In the genomic region with DNA sequence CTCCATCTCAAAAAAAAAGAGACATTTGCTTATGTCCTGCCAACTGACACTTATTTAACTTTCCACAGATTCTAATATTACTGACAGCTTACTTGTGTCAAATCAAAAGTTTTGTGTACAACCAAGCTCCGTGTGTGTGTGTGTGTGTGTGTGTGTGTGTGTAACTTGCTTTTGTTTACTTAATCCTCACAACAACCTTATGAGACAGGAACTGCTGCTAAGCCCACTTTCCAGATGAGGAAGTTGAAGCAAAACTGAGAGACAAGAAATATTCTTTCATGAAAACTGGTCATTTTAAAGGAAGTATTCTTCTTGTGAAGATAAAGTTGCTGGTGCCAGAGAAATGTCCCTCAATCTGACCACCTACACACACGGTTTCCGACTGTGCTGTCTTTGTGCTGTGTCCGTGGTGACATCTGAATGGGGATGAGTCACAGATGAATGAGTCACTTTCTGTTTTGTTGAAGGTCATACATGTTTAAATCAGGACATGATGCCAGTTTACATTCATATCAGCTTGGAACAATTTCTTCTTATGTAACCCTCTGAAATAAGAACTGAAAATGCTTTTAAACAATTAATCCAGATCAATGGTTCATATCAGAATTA, we compare ENCODE assay signal across 7 cellular contexts.
DNase-seq lines count a peak whose midpoint lies in the region; ATAC-seq, FAIRE-seq and TF ChIP-seq lines count a peak whose summit lies in the region.

No MANE protein-coding gene starts in this region.

- intact Hi-C loops in pancreas (cut with DNase I): no loop called here

- H3K36me3 Mint-ChIP-seq in mesothelial cell of epicardium (no peaks in the 10 kb centered on the region), GM23338 (ENCODE audit: low read depth) (peaks cover 6% of the 10 kb centered on the region; the same call in 2 of the 3 replicates)

- H3K4me1 Mint-ChIP-seq in mesothelial cell of epicardium: peaks cover 16% of the 10 kb centered on the region
- H3K4me1 Mint-ChIP-seq in GM23338: no peaks in the 10 kb centered on the region

- WGBS in pancreas, 2 donors: 5 to 15% methylated on average over 4 of the region's 4 CpGs

- H3K9me3 ChIP-seq in adipocyte (ENCODE audit: control insufficient read depth, low read length): no peaks in the 10 kb centered on the region
- H3K9me3 ChIP-seq in pancreas: no peaks in the 10 kb centered on the region

- peaks cover 5% of the 10 kb centered on the region for H3K27me3 Mint-ChIP-seq in mesothelial cell of epicardium (ENCODE audit: low read depth)
- peaks cover 6% of the 10 kb centered on the region for H3K27me3 Mint-ChIP-seq in GM23338 (ENCODE audit: insufficient read depth, low read depth, poor library complexity)

- H3K79me2 ChIP-seq in GM23338 (replicated peaks; ENCODE audit: insufficient read depth): no peaks in the 10 kb centered on the region

- no peak overlapping the region for H3K4me2 ChIP-seq in GM23338

- H3K9me3 Mint-ChIP-seq in mesothelial cell of epicardium (peaks cover 11% of the 10 kb centered on the region), GM23338 (peaks cover 20% of the 10 kb centered on the region)

- ATAC-seq in GM18909 (IDR thresholded peaks at IDR 0.05; ENCODE audit: poor library complexity, unreplicated experiment): peak; percentile 90
- peak; percentile 80 for ATAC-seq in HG03565 (IDR thresholded peaks at IDR 0.05; ENCODE audit: unreplicated experiment)
- peak in 3 of 4 donors; percentile 69 to 83 (median 82) for ATAC-seq in pancreas
- ATAC-seq in GM23338: no peak

- no peak overlapping the region for H2AFZ ChIP-seq in GM23338

- no peak overlapping the region for H3K27ac Mint-ChIP-seq in mesothelial cell of epicardium
- no peak overlapping the region for H3K27ac Mint-ChIP-seq in GM23338

- H3K27me3 ChIP-seq in adipocyte (replicated peaks; ENCODE audit: control insufficient read depth, insufficient read depth, low read length) (peaks cover 16% of the 10 kb centered on the region), pancreas (no peaks in the 10 kb centered on the region), GM23338 (ENCODE audit: insufficient read depth) (no peaks in the 10 kb centered on the region)

- H3K4me1 ChIP-seq in adipocyte (ENCODE audit: control insufficient read depth, insufficient read depth, low read length) (no peaks in the 10 kb centered on the region), pancreas (peaks cover 0 to 4% (median 4%) of the 10 kb centered on the region in 3 donors), GM23338 (ENCODE audit: insufficient read depth) (no peaks in the 10 kb centered on the region)

- no peak for TF ChIP-seq CTCF in pancreas (IDR thresholded peaks at IDR 0.05)
- no peak for TF ChIP-seq CTCF in mesothelial cell of epicardium (IDR thresholded peaks at IDR 0.05; ENCODE audit: unreplicated experiment)
- TF ChIP-seq CTCF in GM23338 (conservative IDR thresholded peaks at IDR 0.05; ENCODE audit: low read depth in 2 of 2): no peak

- H3K4me3 ChIP-seq in adipocyte (ENCODE audit: low read length) (no peak overlapping the region), pancreas (no peak overlapping the region), GM23338 (no peak overlapping the region)

- peak overlapping the region in 2 of 4 donors; percentile 37 to 57 for H3K27ac ChIP-seq in pancreas
- H3K27ac ChIP-seq in GM23338 (ENCODE audit: low read depth): no peak overlapping the region

- no peak for FAIRE-seq in pancreas (lab: Jason Lieb, UNC)

- no peaks in the 10 kb centered on the region for H4K20me1 ChIP-seq in GM23338 (replicated peaks; ENCODE audit: insufficient read depth)

- H3K9ac ChIP-seq in adipocyte (ENCODE audit: low read length): no peak overlapping the region

- H3K4me3 Mint-ChIP-seq in mesothelial cell of epicardium (no peak overlapping the region), GM23338 (no peak overlapping the region)

- peaks cover 3% of the 10 kb centered on the region; the same call in 1 of the 2 replicates for H3K9me2 ChIP-seq in GM23338 (ENCODE audit: insufficient read depth)

- H3K36me3 ChIP-seq in adipocyte (ENCODE audit: control insufficient read depth, insufficient read depth, low read length, severe bottlenecking) (no peaks in the 10 kb centered on the region), pancreas (no peaks in the 10 kb centered on the region), GM23338 (ENCODE audit: insufficient read depth) (no peaks in the 10 kb centered on the region)

- H3F3A ChIP-seq in GM23338 (replicated peaks; ENCODE audit: low read depth): no peaks in the 10 kb centered on the region

- peak; percentile 5 for DNase-seq in adipocyte (ENCODE audit: low read depth)
- DNase-seq in pancreas: peak in 1 of 6 donors; percentile 20
- DNase-seq in mesothelial cell of epicardium (ENCODE audit: low spot score in 2 of 2, unreplicated experiment in 2 of 2): no peak
- no peak for DNase-seq in GM23338 (ENCODE audit: low spot score)
- DNase-seq in retina: no peak

TF ChIP-seq in GM23338, 12 proteins besides CTCF, POLR2A, EP300 and RAD21 (continues in another document):
- TF ChIP-seq, protein P1, sequence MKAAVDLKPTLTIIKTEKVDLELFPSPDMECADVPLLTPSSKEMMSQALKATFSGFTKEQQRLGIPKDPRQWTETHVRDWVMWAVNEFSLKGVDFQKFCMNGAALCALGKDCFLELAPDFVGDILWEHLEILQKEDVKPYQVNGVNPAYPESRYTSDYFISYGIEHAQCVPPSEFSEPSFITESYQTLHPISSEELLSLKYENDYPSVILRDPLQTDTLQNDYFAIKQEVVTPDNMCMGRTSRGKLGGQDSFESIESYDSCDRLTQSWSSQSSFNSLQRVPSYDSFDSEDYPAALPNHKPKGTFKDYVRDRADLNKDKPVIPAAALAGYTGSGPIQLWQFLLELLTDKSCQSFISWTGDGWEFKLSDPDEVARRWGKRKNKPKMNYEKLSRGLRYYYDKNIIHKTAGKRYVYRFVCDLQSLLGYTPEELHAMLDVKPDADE (IDR thresholded peaks at IDR 0.05): no peak
- TF ChIP-seq POLR2AphosphoS5 (IDR thresholded peaks at IDR 0.05; ENCODE audit: low read depth): no peak
- TF ChIP-seq JUNB (IDR thresholded peaks at IDR 0.05; ENCODE audit: unreplicated experiment): no peak
- TF ChIP-seq CREB1 (CRISPR knock-in tag; IDR thresholded peaks at IDR 0.05; ENCODE audit: low read depth): no peak
- TF ChIP-seq ZNF114 (CRISPR knock-in tag; IDR thresholded peaks at IDR 0.05): no peak
- TF ChIP-seq, protein P2, sequence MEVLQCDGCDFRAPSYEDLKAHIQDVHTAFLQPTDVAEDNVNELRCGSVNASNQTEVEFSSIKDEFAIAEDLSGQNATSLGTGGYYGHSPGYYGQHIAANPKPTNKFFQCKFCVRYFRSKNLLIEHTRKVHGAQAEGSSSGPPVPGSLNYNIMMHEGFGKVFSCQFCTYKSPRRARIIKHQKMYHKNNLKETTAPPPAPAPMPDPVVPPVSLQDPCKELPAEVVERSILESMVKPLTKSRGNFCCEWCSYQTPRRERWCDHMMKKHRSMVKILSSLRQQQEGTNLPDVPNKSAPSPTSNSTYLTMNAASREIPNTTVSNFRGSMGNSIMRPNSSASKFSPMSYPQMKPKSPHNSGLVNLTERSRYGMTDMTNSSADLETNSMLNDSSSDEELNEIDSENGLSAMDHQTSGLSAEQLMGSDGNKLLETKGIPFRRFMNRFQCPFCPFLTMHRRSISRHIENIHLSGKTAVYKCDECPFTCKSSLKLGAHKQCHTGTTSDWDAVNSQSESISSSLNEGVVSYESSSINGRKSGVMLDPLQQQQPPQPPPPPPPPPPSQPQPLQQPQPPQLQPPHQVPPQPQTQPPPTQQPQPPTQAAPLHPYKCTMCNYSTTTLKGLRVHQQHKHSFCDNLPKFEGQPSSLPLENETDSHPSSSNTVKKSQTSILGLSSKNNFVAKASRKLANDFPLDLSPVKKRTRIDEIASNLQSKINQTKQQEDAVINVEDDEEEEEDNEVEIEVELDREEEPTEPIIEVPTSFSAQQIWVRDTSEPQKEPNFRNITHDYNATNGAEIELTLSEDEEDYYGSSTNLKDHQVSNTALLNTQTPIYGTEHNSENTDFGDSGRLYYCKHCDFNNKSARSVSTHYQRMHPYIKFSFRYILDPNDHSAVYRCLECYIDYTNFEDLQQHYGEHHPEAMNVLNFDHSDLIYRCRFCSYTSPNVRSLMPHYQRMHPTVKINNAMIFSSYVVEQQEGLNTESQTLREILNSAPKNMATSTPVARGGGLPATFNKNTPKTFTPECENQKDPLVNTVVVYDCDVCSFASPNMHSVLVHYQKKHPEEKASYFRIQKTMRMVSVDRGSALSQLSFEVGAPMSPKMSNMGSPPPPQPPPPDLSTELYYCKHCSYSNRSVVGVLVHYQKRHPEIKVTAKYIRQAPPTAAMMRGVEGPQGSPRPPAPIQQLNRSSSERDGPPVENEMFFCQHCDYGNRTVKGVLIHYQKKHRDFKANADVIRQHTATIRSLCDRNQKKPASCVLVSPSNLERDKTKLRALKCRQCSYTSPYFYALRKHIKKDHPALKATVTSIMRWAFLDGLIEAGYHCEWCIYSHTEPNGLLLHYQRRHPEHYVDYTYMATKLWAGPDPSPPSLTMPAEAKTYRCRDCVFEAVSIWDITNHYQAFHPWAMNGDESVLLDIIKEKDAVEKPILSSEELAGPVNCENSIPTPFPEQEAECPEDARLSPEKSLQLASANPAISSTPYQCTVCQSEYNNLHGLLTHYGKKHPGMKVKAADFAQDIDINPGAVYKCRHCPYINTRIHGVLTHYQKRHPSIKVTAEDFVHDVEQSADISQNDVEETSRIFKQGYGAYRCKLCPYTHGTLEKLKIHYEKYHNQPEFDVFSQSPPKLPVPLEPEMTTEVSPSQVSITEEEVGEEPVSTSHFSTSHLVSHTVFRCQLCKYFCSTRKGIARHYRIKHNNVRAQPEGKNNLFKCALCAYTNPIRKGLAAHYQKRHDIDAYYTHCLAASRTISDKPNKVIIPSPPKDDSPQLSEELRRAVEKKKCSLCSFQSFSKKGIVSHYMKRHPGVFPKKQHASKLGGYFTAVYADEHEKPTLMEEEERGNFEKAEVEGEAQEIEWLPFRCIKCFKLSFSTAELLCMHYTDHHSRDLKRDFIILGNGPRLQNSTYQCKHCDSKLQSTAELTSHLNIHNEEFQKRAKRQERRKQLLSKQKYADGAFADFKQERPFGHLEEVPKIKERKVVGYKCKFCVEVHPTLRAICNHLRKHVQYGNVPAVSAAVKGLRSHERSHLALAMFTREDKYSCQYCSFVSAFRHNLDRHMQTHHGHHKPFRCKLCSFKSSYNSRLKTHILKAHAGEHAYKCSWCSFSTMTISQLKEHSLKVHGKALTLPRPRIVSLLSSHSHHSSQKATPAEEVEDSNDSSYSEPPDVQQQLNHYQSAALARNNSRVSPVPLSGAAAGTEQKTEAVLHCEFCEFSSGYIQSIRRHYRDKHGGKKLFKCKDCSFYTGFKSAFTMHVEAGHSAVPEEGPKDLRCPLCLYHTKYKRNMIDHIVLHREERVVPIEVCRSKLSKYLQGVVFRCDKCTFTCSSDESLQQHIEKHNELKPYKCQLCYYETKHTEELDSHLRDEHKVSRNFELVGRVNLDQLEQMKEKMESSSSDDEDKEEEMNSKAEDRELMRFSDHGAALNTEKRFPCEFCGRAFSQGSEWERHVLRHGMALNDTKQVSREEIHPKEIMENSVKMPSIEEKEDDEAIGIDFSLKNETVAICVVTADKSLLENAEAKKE (CRISPR knock-in tag; IDR thresholded peaks at IDR 0.05): no peak
- TF ChIP-seq EZH2 (IDR thresholded peaks at IDR 0.05; ENCODE audit: low read depth, unreplicated experiment): no peak
- TF ChIP-seq STAT1 (IDR thresholded peaks at IDR 0.05; ENCODE audit: unreplicated experiment): no peak
- no peak for TF ChIP-seq ZNF331 (CRISPR knock-in tag; IDR thresholded peaks at IDR 0.05; ENCODE audit: low read depth)
